1 cellular context compared by ENCODE assay signal in the genomic region with DNA sequence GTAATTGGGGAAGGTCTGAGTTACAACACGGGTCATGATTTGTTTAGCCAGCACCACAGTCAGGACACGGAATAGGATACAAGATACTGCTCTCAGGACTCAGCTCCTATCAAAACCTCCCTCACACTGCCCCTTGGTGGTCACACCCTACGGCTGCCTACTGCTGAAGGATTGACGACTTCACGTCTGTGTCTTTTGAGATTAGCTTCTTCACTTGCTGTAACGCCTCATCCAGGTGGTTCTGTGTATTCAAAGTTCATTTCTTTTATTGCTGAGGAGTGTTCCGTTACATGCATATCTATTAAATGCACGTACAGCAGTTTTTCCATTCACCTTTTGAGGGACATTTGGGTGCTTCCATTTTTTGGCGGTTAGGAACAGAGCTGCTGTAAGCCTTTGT.
TF ChIP-seq lines count a peak whose summit lies in the region.

No MANE protein-coding gene starts in this region.

TF ChIP-seq in K562, 482 proteins besides CTCF, POLR2A, EP300 and RAD21 (continued from another document and continues in another):
- TF ChIP-seq, protein P1, sequence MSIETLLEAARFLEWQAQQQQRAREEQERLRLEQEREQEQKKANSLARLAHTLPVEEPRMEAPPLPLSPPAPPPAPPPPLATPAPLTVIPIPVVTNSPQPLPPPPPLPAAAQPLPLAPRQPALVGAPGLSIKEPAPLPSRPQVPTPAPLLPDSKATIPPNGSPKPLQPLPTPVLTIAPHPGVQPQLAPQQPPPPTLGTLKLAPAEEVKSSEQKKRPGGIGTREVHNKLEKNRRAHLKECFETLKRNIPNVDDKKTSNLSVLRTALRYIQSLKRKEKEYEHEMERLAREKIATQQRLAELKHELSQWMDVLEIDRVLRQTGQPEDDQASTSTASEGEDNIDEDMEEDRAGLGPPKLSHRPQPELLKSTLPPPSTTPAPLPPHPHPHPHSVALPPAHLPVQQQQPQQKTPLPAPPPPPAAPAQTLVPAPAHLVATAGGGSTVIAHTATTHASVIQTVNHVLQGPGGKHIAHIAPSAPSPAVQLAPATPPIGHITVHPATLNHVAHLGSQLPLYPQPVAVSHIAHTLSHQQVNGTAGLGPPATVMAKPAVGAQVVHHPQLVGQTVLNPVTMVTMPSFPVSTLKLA (conservative IDR thresholded peaks at IDR 0.05), result no peak; a peak in 1 of 4 replicates
- TF ChIP-seq SREBF1 (IDR thresholded peaks at IDR 0.05; ENCODE audit: borderline replicate concordance, low read depth, low read length) (no peak), KLF1 (tag; IDR thresholded peaks at IDR 0.05) (peak; percentile 20; the same call in 1 of the 2 replicates), ZFP36 (IDR thresholded peaks at IDR 0.05; ENCODE audit: low read depth, low read length, partially characterized antibody) (no peak), ZNF77 (CRISPR knock-in tag; IDR thresholded peaks at IDR 0.05) (no peak), POLR3A (IDR thresholded peaks at IDR 0.05; ENCODE audit: borderline replicate concordance, extremely low read depth, insufficient read depth, insufficient read length) (no peak), TRIM24 (IDR thresholded peaks at IDR 0.05) (peak; percentile 40 to 57; a peak in 3 of 4 replicates), THAP12 (CRISPR knock-in tag; IDR thresholded peaks at IDR 0.05) (no peak), HMG20A (CRISPR knock-in tag; conservative IDR thresholded peaks at IDR 0.05) (no peak), TAF1 (IDR thresholded peaks at IDR 0.05; ENCODE audit: control insufficient read depth, extremely low read depth, insufficient read depth, low read length, severe bottlenecking) (no peak), POLR2AphosphoS5 (IDR thresholded peaks at IDR 0.05; ENCODE audit: control insufficient read depth, insufficient read depth, low read depth, low read length) (peak; percentile 66), TOE1 (IDR thresholded peaks at IDR 0.05; ENCODE audit: borderline replicate concordance) (no peak), TOE1 (CRISPR knock-in tag; IDR thresholded peaks at IDR 0.05; ENCODE audit: borderline replicate concordance, low read depth) (no peak), MAZ (CRISPR knock-in tag; conservative IDR thresholded peaks at IDR 0.05 in 1 of 2, IDR thresholded peaks at IDR 0.05 in 1 of 2) (no peak), MAX (CRISPR knock-in tag; IDR thresholded peaks at IDR 0.05) (no peak), CREM (IDR thresholded peaks at IDR 0.05; ENCODE audit: low read depth) (peak; percentile 39; the same call in 1 of the 2 replicates), ARNT (IDR thresholded peaks at IDR 0.05) (0 out of 4 replicates have a peak, but pooled peaks of 1 of the 2 experiments have one; percentile 35), NONO (IDR thresholded peaks at IDR 0.05; ENCODE audit: low read depth in 2 of 2, low read length in 1 of 2) (no peak), TCF7 (IDR thresholded peaks at IDR 0.05; ENCODE audit: borderline replicate concordance) (no peak), ELF2 (CRISPR knock-in tag; IDR thresholded peaks at IDR 0.05) (no peak), NFIC (IDR thresholded peaks at IDR 0.05) (peak; percentile 53), DPF2 (IDR thresholded peaks at IDR 0.05) (peak; percentile 72), WHSC1 (IDR thresholded peaks at IDR 0.05; ENCODE audit: low read length) (no peak), RFX1 (IDR thresholded peaks at IDR 0.05) (no peak), PTTG1 (tag; IDR thresholded peaks at IDR 0.05; ENCODE audit: low read depth) (no peak), MXD1 (CRISPR knock-in tag; IDR thresholded peaks at IDR 0.05; ENCODE audit: borderline replicate concordance, poor library complexity, severe bottlenecking) (no peak), DIDO1 (tag; IDR thresholded peaks at IDR 0.05; ENCODE audit: low read depth) (no peak), SPI1 (IDR thresholded peaks at IDR 0.05; ENCODE audit: borderline replicate concordance, low read depth, low read length) (no peak), RBM39 (optimal IDR thresholded peaks at IDR 0.05; ENCODE audit: low read depth, low read length) (no peak), GATA2 (CRISPR knock-in tag; IDR thresholded peaks at IDR 0.05) (peak; percentile 66), OTX1 (CRISPR knock-in tag; IDR thresholded peaks at IDR 0.05) (no peak), FIP1L1 (IDR thresholded peaks at IDR 0.05; ENCODE audit: low read depth, low read length, poor library complexity, severe bottlenecking) (no peak), ZNF121 (CRISPR knock-in tag; conservative IDR thresholded peaks at IDR 0.05) (no peak), ESRRB (CRISPR knock-in tag; IDR thresholded peaks at IDR 0.05; ENCODE audit: borderline replicate concordance) (no peak), PTRF (tag; IDR thresholded peaks at IDR 0.05) (no peak)
- TF ChIP-seq, protein P2, sequence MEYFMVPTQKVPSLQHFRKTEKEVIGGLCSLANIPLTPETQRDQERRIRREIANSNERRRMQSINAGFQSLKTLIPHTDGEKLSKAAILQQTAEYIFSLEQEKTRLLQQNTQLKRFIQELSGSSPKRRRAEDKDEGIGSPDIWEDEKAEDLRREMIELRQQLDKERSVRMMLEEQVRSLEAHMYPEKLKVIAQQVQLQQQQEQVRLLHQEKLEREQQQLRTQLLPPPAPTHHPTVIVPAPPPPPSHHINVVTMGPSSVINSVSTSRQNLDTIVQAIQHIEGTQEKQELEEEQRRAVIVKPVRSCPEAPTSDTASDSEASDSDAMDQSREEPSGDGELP (CRISPR knock-in tag; IDR thresholded peaks at IDR 0.05; ENCODE audit: borderline replicate concordance), result 0 out of 2 replicates have a peak, but pooled peaks have one; percentile 20
- TF ChIP-seq, protein P3, sequence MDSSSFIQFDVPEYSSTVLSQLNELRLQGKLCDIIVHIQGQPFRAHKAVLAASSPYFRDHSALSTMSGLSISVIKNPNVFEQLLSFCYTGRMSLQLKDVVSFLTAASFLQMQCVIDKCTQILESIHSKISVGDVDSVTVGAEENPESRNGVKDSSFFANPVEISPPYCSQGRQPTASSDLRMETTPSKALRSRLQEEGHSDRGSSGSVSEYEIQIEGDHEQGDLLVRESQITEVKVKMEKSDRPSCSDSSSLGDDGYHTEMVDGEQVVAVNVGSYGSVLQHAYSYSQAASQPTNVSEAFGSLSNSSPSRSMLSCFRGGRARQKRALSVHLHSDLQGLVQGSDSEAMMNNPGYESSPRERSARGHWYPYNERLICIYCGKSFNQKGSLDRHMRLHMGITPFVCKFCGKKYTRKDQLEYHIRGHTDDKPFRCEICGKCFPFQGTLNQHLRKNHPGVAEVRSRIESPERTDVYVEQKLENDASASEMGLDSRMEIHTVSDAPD (CRISPR knock-in tag; IDR thresholded peaks at IDR 0.05), result no peak
- TF ChIP-seq, protein P4, sequence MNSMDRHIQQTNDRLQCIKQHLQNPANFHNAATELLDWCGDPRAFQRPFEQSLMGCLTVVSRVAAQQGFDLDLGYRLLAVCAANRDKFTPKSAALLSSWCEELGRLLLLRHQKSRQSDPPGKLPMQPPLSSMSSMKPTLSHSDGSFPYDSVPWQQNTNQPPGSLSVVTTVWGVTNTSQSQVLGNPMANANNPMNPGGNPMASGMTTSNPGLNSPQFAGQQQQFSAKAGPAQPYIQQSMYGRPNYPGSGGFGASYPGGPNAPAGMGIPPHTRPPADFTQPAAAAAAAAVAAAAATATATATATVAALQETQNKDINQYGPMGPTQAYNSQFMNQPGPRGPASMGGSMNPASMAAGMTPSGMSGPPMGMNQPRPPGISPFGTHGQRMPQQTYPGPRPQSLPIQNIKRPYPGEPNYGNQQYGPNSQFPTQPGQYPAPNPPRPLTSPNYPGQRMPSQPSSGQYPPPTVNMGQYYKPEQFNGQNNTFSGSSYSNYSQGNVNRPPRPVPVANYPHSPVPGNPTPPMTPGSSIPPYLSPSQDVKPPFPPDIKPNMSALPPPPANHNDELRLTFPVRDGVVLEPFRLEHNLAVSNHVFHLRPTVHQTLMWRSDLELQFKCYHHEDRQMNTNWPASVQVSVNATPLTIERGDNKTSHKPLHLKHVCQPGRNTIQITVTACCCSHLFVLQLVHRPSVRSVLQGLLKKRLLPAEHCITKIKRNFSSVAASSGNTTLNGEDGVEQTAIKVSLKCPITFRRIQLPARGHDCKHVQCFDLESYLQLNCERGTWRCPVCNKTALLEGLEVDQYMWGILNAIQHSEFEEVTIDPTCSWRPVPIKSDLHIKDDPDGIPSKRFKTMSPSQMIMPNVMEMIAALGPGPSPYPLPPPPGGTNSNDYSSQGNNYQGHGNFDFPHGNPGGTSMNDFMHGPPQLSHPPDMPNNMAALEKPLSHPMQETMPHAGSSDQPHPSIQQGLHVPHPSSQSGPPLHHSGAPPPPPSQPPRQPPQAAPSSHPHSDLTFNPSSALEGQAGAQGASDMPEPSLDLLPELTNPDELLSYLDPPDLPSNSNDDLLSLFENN (IDR thresholded peaks at IDR 0.05; ENCODE audit: low read depth in 2 of 2, low read length in 2 of 2), result 0 out of 4 replicates have a peak, but pooled peaks of 1 of the 2 experiments have one; percentile 41
- TF ChIP-seq, protein P5, sequence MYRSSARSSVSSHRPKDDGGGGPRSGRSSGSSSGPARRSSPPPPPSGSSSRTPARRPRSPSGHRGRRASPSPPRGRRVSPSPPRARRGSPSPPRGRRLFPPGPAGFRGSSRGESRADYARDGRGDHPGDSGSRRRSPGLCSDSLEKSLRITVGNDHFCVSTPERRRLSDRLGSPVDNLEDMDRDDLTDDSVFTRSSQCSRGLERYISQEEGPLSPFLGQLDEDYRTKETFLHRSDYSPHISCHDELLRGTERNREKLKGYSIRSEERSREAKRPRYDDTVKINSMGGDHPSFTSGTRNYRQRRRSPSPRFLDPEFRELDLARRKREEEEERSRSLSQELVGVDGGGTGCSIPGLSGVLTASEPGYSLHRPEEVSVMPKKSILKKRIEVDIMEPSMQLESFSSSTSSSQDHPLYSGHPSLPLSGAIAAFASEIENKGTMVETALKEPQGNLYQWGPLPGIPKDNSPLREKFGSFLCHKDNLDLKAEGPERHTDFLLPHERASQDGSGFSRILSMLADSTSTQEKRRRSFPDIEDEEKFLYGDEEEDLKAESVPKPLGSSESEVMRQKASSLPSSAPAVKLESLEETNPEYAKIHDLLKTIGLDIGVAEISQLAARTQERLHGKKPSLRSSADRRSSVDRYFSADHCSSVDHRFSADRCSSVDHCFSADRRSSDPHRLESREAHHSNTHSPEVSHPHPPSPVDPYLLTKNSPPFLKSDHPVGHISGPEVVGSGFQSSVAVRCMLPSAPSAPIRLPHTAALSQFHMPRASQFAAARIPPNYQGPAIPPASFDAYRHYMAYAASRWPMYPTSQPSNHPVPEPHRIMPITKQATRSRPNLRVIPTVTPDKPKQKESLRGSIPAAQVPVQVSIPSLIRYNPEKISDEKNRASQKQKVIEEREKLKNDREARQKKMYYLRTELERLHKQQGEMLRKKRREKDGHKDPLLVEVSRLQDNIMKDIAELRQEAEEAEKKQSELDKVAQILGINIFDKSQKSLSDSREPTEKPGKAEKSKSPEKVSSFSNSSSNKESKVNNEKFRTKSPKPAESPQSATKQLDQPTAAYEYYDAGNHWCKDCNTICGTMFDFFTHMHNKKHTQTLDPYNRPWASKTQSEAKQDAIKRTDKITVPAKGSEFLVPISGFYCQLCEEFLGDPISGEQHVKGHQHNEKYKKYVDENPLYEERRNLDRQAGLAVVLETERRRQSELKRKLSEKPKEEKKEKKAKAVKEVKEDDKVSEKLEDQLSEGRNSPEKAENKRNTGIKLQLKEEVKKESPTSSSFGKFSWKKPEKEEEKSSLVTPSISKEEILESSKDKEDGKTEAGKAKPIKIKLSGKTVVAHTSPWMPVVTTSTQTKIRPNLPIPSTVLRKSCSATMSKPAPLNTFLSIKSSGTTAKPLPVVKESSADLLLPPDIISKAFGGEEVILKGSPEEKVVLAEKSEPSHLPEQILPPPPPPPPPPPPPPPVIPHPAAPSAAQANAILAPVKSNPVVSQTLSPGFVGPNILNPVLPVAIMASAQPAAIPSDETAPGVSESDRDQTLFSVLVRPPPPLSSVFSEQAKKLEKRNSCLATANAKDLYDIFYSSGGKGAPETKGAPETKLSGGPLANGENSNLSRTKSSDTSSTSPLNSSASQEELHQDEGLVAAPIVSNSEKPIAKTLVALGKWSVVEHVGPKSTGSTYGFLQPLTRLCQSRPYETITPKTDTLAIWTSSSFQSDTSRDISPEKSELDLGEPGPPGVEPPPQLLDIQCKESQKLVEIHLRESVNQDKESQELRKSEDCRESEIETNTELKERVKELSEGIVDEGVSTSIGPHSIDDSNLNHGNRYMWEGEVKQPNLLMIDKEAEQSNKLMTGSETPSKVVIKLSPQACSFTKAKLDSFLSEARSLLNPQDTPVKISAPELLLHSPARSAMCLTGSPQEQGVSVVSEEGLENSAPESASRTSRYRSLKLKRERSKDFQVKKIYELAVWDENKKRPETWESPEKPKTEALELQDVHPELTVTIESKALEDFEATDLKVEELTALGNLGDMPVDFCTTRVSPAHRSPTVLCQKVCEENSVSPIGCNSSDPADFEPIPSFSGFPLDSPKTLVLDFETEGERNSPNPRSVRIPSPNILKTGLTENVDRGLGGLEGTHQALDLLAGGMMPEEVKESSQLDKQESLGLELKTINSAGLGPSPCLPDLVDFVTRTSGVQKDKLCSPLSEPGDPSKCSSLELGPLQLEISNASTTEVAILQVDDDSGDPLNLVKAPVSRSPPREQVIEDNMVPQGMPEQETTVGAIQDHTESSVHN (IDR thresholded peaks at IDR 0.05; ENCODE audit: borderline replicate concordance in 1 of 2, low read depth in 1 of 2), result no peak
